Comparison of ENCODE assay signal across 10 cellular contexts in the genomic region with DNA sequence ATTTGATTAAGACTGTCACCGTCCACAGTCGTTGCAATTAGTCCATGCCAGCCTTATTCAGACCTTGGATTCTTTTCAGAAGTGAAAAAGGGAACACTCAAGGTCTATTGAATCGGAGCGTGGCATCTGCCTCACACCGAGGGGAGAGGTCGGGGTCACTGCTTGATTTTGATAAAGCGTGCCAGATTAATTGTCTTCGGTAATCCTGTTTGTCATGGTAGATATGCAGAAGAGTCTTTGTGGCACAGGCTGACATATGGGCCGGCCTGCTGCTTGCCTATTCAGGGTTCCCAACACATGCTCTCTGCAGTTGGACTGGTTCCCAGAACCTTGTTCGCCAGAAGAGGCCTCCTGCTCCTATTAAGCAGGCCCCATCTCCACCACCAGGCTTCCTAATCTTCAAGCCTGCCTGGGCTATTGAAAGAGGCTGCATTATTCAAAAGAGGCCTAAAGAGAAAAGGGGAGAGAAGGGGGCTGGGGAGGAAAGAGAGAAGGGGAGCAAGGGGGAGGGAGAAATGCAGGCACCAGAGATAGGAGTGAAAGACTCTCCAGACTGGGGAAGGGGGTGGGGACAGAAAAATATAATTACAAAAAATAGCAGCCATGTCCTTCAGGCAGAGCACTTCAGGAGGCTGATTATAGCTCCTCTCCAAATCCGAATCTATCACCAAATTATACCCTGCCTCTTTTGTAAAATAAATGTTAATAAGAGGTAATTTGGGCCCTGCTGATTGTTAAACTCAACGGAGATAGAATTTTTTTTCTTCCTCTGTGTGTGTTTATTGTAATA.
DNase-seq lines count a peak whose midpoint lies in the region; ATAC-seq and TF ChIP-seq lines count a peak whose summit lies in the region.
"Had no signal": no experiment of that assay in that cellular context is flagged by ENCODE, and none has a peak within 500 bp of the region (broad histone marks: within the 10 kb centered on the region; RNA-seq: fewer than 3 reads in every experiment).

No MANE protein-coding gene starts in this region.

- H3K27me3 ChIP-seq in layer of hippocampus (ENCODE audit: control insufficient read depth, insufficient read depth, low read length), result no peaks in the 10 kb centered on the region

- H3K4me3 ChIP-seq in astrocyte of the spinal cord (ENCODE audit: low read depth, low read length), result no peak overlapping the region

- peak overlapping the region; percentile 3 for H3K27ac ChIP-seq in layer of hippocampus (ENCODE audit: low read depth, low read length)

- no peaks in the 10 kb centered on the region for H3K36me3 Mint-ChIP-seq in activated naive CD4-positive, alpha-beta T cell treated with anti-CD3 and anti-CD28 coated beads, Interleukin-2, amount 50 U/mL, for 72 hours
- H3K36me3 Mint-ChIP-seq in stimulated activated effector memory CD8-positive, alpha-beta T cell treated with anti-CD3 and anti-CD28 coated beads, Interleukin-12 subunit alpha, Interleukin-12 subunit beta, amount 100 ng/mL, for 72 hours, result no peaks in the 10 kb centered on the region
- H3K36me3 Mint-ChIP-seq: CD4-positive, CD25-positive, alpha-beta regulatory T cell had no signal

- ATAC-seq in activated naive CD4-positive, alpha-beta T cell treated with anti-CD3 and anti-CD28 coated beads, Interleukin-2, amount 50 U/mL, for 72 hours, result no peak
- ATAC-seq in stimulated activated effector memory CD8-positive, alpha-beta T cell treated with anti-CD3 and anti-CD28 coated beads, Interleukin-12 subunit alpha, Interleukin-12 subunit beta, amount 100 ng/mL, for 72 hours, result no peak
- ATAC-seq in omental fat pad (ENCODE audit: low FRiP score), result no peak

- in situ Hi-C loops in astrocyte of the spinal cord (cut with HindIII; ENCODE audit: low sequenced_read_pairs), result no loop called here

- H3K27ac Mint-ChIP-seq in activated naive CD4-positive, alpha-beta T cell treated with anti-CD3 and anti-CD28 coated beads, Interleukin-2, amount 50 U/mL, for 72 hours, result no peak overlapping the region
- no peak overlapping the region for H3K27ac Mint-ChIP-seq in stimulated activated effector memory CD8-positive, alpha-beta T cell treated with anti-CD3 and anti-CD28 coated beads, Interleukin-12 subunit alpha, Interleukin-12 subunit beta, amount 100 ng/mL, for 72 hours
- H3K27ac Mint-ChIP-seq: CD4-positive, CD25-positive, alpha-beta regulatory T cell had no signal

- H3K9me3 Mint-ChIP-seq in activated naive CD4-positive, alpha-beta T cell treated with anti-CD3 and anti-CD28 coated beads, Interleukin-2, amount 50 U/mL, for 72 hours, result peaks cover 0 to 5% of the 10 kb centered on the region in 2 donors
- peaks cover 7% of the 10 kb centered on the region for H3K9me3 Mint-ChIP-seq in stimulated activated effector memory CD8-positive, alpha-beta T cell treated with anti-CD3 and anti-CD28 coated beads, Interleukin-12 subunit alpha, Interleukin-12 subunit beta, amount 100 ng/mL, for 72 hours

- DNase-seq in AG08396 (ENCODE audit: low spot score) (peak; percentile 21), NCI-H187 treated with DMSO at 0.1 percent for 48 hours (lab: John Stamatoyannopoulos, UW) (peak; percentile 33), astrocyte of the spinal cord (ENCODE audit: low read depth, low spot score) (peak; percentile 86), omental fat pad (ENCODE audit: low spot score) (no peak)
- DNase-seq in activated naive CD4-positive, alpha-beta T cell treated with anti-CD3 and anti-CD28 coated beads, Interleukin-2, amount 50 U/mL, for 72 hours (ENCODE audit: low spot score in 2 of 2), result no peak
- no peak for DNase-seq in activated naive CD4-positive, alpha-beta T cell treated with Interleukin-2 at 50 U/mL for 16 hours
- DNase-seq in stimulated activated effector memory CD8-positive, alpha-beta T cell treated with anti-CD3 and anti-CD28 coated beads, Interleukin-12 subunit alpha, Interleukin-12 subunit beta, amount 100 ng/mL, for 72 hours (ENCODE audit: low spot score in 2 of 2), result no peak
- DNase-seq: CD4-positive, CD25-positive, alpha-beta regulatory T cell; T-helper 9 cell had no signal

- no peaks in the 10 kb centered on the region for H3K4me1 Mint-ChIP-seq in stimulated activated effector memory CD8-positive, alpha-beta T cell treated with anti-CD3 and anti-CD28 coated beads, Interleukin-12 subunit alpha, Interleukin-12 subunit beta, amount 100 ng/mL, for 72 hours
- H3K4me1 Mint-ChIP-seq: CD4-positive, CD25-positive, alpha-beta regulatory T cell had no signal

- H3K4me3 Mint-ChIP-seq in stimulated activated effector memory CD8-positive, alpha-beta T cell treated with anti-CD3 and anti-CD28 coated beads, Interleukin-12 subunit alpha, Interleukin-12 subunit beta, amount 100 ng/mL, for 72 hours, result no peak overlapping the region
- H3K4me3 Mint-ChIP-seq: CD4-positive, CD25-positive, alpha-beta regulatory T cell had no signal

- TF ChIP-seq CTCF in astrocyte of the spinal cord (IDR thresholded peaks at IDR 0.05; ENCODE audit: low read depth, low read length) (no peak), omental fat pad (IDR thresholded peaks at IDR 0.05) (no peak)

Comparison
In these comparisons a context has a peak if more than half of its experiments do, and no peak if none do; other contexts are left out.
1. DNase-seq: peak in AG08396 (single experiment), NCI-H187 treated with DMSO at 0.1 percent for 48 hours (single experiment) and astrocyte of the spinal cord (single experiment); none in activated naive CD4-positive, alpha-beta T cell treated with anti-CD3 and anti-CD28 coated beads, Interleukin-2, amount 50 U/mL, for 72 hours (0 of 2), activated naive CD4-positive, alpha-beta T cell treated with Interleukin-2 at 50 U/mL for 16 hours (single experiment), stimulated activated effector memory CD8-positive, alpha-beta T cell treated with anti-CD3 and anti-CD28 coated beads, Interleukin-12 subunit alpha, Interleukin-12 subunit beta, amount 100 ng/mL, for 72 hours (0 of 2) and omental fat pad (single experiment).